13 cellular contexts compared by ENCODE assay signal in the genomic region with DNA sequence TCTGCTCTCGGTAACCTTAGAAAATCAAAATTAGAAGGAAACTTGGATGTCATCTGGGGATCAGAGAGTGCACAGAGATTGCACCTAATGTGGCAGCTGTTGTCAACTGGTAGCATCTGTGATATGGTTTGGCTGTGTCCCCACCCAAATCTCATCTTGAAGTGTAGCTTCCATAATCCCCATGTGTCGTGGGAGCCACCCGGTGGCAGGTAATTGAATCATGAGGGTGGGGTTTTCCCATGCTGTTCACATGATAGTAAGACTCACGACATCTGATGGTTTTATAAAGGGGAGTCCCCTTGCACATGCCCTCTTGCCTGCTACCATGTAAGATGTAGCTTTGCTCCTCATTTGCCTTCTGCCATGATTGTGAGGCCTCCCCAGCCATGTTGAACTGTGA.
A peak's percentile ranks its signal among the peaks of the same experiment; 100 is the strongest.
DNase-seq lines count a peak whose midpoint lies in the region; ATAC-seq and TF ChIP-seq lines count a peak whose summit lies in the region.
"Had no signal": no experiment of that assay in that cellular context is flagged by ENCODE, and none has a peak within 500 bp of the region (broad histone marks: within the 10 kb centered on the region; RNA-seq: fewer than 3 reads in every experiment).

No MANE protein-coding gene starts in this region.

- peaks cover 0 to 4% (median 0%) of the 10 kb centered on the region in 4 donors for H3K9me3 ChIP-seq in esophagus muscularis mucosa
- H3K9me3 ChIP-seq: right atrium auricular region had no signal

- CTCF ChIA-PET in activated naive CD4-positive, alpha-beta T cell treated with anti-CD3 and anti-CD28 coated beads for 36 hours (lab: Charles Lee): interaction anchor here (0.7 kb wide), 1 partner anchor 448 kb away, joined by 4 read pairs; no protein-coding TSS in a partner anchor

- H3K36me3 Mint-ChIP-seq in activated naive CD4-positive, alpha-beta T cell treated with anti-CD3 and anti-CD28 coated beads for 36 hours (ENCODE audit: low read depth): no peaks in the 10 kb centered on the region
- H3K36me3 Mint-ChIP-seq in activated naive CD4-positive, alpha-beta T cell treated with anti-CD3 and anti-CD28 coated beads, Interleukin-2, amount 50 U/mL, for 72 hours: peaks cover 0 to 15% of the 10 kb centered on the region in 2 donors

- H3K27me3 ChIP-seq in esophagus muscularis mucosa: peaks cover 0 to 31% (median 0%) of the 10 kb centered on the region in 4 donors
- H3K27me3 ChIP-seq: right atrium auricular region had no signal

- H3K27me3 Mint-ChIP-seq in activated naive CD4-positive, alpha-beta T cell treated with anti-CD3 and anti-CD28 coated beads for 36 hours (ENCODE audit: low read depth): peaks cover 2% of the 10 kb centered on the region
- H3K27me3 Mint-ChIP-seq: activated CD4-positive, alpha-beta T cell treated with anti-CD3 and anti-CD28 coated beads, Interleukin-2, amount 10 ng/mL, durations not matched to agents 24 days and 14 days had no signal

- no peak for TF ChIP-seq EP300 in esophagus muscularis mucosa (IDR thresholded peaks at IDR 0.05)

- H3K9me3 Mint-ChIP-seq in activated naive CD4-positive, alpha-beta T cell treated with anti-CD3 and anti-CD28 coated beads for 36 hours: no peaks in the 10 kb centered on the region
- H3K9me3 Mint-ChIP-seq in activated naive CD4-positive, alpha-beta T cell treated with anti-CD3 and anti-CD28 coated beads, Interleukin-2, amount 50 U/mL, for 72 hours: peaks cover 8 to 18% of the 10 kb centered on the region in 2 donors
- H3K9me3 Mint-ChIP-seq: activated CD4-positive, alpha-beta T cell treated with anti-CD3 and anti-CD28 coated beads, Interleukin-2, amount 10 ng/mL, durations not matched to agents 24 days and 14 days had no signal

- H3K4me1 ChIP-seq in esophagus muscularis mucosa: no peaks in the 10 kb centered on the region
- H3K4me1 ChIP-seq: right atrium auricular region had no signal

- H3K27ac Mint-ChIP-seq in activated naive CD4-positive, alpha-beta T cell treated with anti-CD3 and anti-CD28 coated beads for 36 hours: no peak overlapping the region
- H3K27ac Mint-ChIP-seq in activated naive CD4-positive, alpha-beta T cell treated with anti-CD3 and anti-CD28 coated beads, Interleukin-2, amount 50 U/mL, for 72 hours: no peak overlapping the region
- H3K27ac Mint-ChIP-seq: activated CD4-positive, alpha-beta T cell treated with anti-CD3 and anti-CD28 coated beads, Interleukin-2, amount 10 ng/mL, durations not matched to agents 24 days and 14 days had no signal

- 55% methylated on average over 4 of the region's 4 CpGs for WGBS in esophagus muscularis mucosa

- H3K4me1 Mint-ChIP-seq in activated naive CD4-positive, alpha-beta T cell treated with anti-CD3 and anti-CD28 coated beads for 36 hours (ENCODE audit: low read depth): no peaks in the 10 kb centered on the region
- H3K4me1 Mint-ChIP-seq: activated CD4-positive, alpha-beta T cell treated with anti-CD3 and anti-CD28 coated beads, Interleukin-2, amount 10 ng/mL, durations not matched to agents 24 days and 14 days had no signal

- no peak overlapping the region for H3K4me3 ChIP-seq in esophagus muscularis mucosa
- H3K4me3 ChIP-seq: right atrium auricular region had no signal

- H3K27ac ChIP-seq in esophagus muscularis mucosa (replicated peaks in 1 of 4): no peak overlapping the region
- H3K27ac ChIP-seq: right atrium auricular region had no signal

- H3K36me3 ChIP-seq in esophagus muscularis mucosa: no peaks in the 10 kb centered on the region
- H3K36me3 ChIP-seq: right atrium auricular region had no signal

- intact Hi-C loops in activated naive CD4-positive, alpha-beta T cell treated with anti-CD3 and anti-CD28 coated beads for 36 hours (cut with micrococcal nuclease): loop anchor here (1.0 to 10.0 kb wide), 3 partner anchors 448 to 561 kb away; no protein-coding TSS in a partner anchor
- intact Hi-C loops in esophagus muscularis mucosa (cut with DNase I): loop anchor here (10.0 kb wide), 1 partner anchor 449 kb away; no protein-coding TSS in a partner anchor

- peak in 2 of 3 experiments; percentile 31 to 44 for TF ChIP-seq CTCF in esophagus muscularis mucosa (IDR thresholded peaks at IDR 0.05)

- TF ChIP-seq POLR2A in esophagus muscularis mucosa (IDR thresholded peaks at IDR 0.05; ENCODE audit: low read depth) (no peak), GM18505 (IDR thresholded peaks at IDR 0.05; ENCODE audit: borderline replicate concordance, extremely low read depth, insufficient read depth, insufficient read length) (no peak)

- H3K4me3 Mint-ChIP-seq in activated naive CD4-positive, alpha-beta T cell treated with anti-CD3 and anti-CD28 coated beads for 36 hours: no peak overlapping the region
- H3K4me3 Mint-ChIP-seq: activated CD4-positive, alpha-beta T cell treated with anti-CD3 and anti-CD28 coated beads, Interleukin-2, amount 10 ng/mL, durations not matched to agents 24 days and 14 days had no signal

- no peak for ATAC-seq in activated naive CD4-positive, alpha-beta T cell treated with anti-CD3 and anti-CD28 coated beads, Interleukin-2, amount 50 U/mL, for 72 hours
- ATAC-seq in HG03442 (IDR thresholded peaks at IDR 0.05; ENCODE audit: unreplicated experiment) (no peak), GM18505 (IDR thresholded peaks at IDR 0.05; ENCODE audit: unreplicated experiment) (no peak)
- ATAC-seq: esophagus mucosa had no signal

- peak; percentile 32 for DNase-seq in activated naive CD4-positive, alpha-beta T cell treated with anti-CD3 and anti-CD28 coated beads for 36 hours
- no peak for DNase-seq in activated naive CD4-positive, alpha-beta T cell treated with anti-CD3 and anti-CD28 coated beads, Interleukin-2, amount 50 U/mL, for 72 hours (ENCODE audit: low spot score in 2 of 2)
- DNase-seq in NCI-H1694 (lab: John Stamatoyannopoulos, UW): peak; percentile 82
- DNase-seq in esophagus muscularis mucosa (ENCODE audit: extremely low spot score): no peak
- peak; percentile 21 for DNase-seq in superior temporal gyrus (ENCODE audit: extremely low spot score)
- no peak for DNase-seq in hippocampal formation (lab: John Stamatoyannopoulos, UW)
- DNase-seq: activated CD4-positive, alpha-beta T cell treated with anti-CD3 and anti-CD28 coated beads, Interleukin-2, amount 10 ng/mL, durations not matched to agents 24 days and 14 days; activated gamma-delta T cell treated with Interleukin-2 at 50 U/mL for 16 hours; SW 1271 had no signal

Comparison
In these comparisons a context has a peak if more than half of its experiments do, and no peak if none do; other contexts are left out.
1. DNase-seq: peak in activated naive CD4-positive, alpha-beta T cell treated with anti-CD3 and anti-CD28 coated beads for 36 hours (single experiment), NCI-H1694 (single experiment) and superior temporal gyrus (single experiment); none in activated naive CD4-positive, alpha-beta T cell treated with anti-CD3 and anti-CD28 coated beads, Interleukin-2, amount 50 U/mL, for 72 hours (0 of 2), esophagus muscularis mucosa (single experiment) and hippocampal formation (0 of 2).